In the genomic region with DNA sequence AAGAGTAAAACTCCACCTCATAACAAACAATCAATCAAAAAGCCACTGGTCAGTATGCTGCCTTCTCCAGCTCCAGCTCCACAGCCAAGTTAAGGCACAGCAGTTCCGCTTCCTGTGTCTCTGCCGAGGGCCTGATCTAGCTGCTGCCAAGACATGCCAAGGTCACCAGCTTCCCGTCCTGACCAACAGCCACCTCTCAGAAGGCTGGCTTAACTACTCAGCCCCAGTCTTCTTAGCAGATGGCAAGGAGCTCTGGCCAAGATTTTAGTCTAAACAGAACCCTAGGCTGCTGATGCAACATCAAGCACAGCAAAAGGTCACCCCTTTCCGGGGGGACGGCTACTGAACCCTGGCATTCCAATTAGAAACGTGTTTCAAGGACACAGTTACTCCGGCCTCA, we compare ENCODE assay signal across 16 cellular contexts. TPM values are rescaled to one million over a fixed set of nuclear protein-coding genes. Genes with fewer than 3 reads are reported as not detected.
A peak's percentile ranks its signal among the peaks of the same experiment; 100 is the strongest.
DNase-seq lines count a peak whose midpoint lies in the region; ATAC-seq and TF ChIP-seq lines count a peak whose summit lies in the region.
"Had no signal": no experiment of that assay in that cellular context is flagged by ENCODE, and none has a peak within 500 bp of the region (broad histone marks: within the 10 kb centered on the region; RNA-seq: fewer than 3 reads in every experiment).

No MANE protein-coding gene starts in this region.

- no peaks in the 10 kb centered on the region for H3K27me3 ChIP-seq in mesenchymal stem cell (ENCODE audit: control insufficient read depth in 1 of 2, insufficient read depth in 1 of 2, low read length in 2 of 2)
- H3K27me3 ChIP-seq: breast epithelium, tibial nerve had no signal

- no peak overlapping the region for H3K27ac ChIP-seq in mesenchymal stem cell (ENCODE audit: low read length, poor library complexity, severe bottlenecking)

- ATAC-seq in Right ventricle myocardium inferior: peak; percentile 48
- ATAC-seq in GM19452 (IDR thresholded peaks at IDR 0.05; ENCODE audit: unreplicated experiment): no peak

- H2BK15ac ChIP-seq in mesenchymal stem cell (ENCODE audit: low read depth, poor library complexity, severe bottlenecking): no peak overlapping the region

- H3K9ac ChIP-seq in mesenchymal stem cell (ENCODE audit: low read length): no peak overlapping the region

- H4K91ac ChIP-seq in mesenchymal stem cell (ENCODE audit: low read length): no peak overlapping the region

- no peak overlapping the region for H4K8ac ChIP-seq in mesenchymal stem cell (ENCODE audit: low read length)

- H3K23ac ChIP-seq in mesenchymal stem cell (ENCODE audit: low read length in 2 of 2): no peak overlapping the region

- DNase-seq in Right ventricle myocardium inferior (ENCODE audit: missing footprints) (no peak), cardiac septum (ENCODE audit: low spot score) (no peak), endothelial cell (ENCODE audit: low spot score) (no peak), mesenchymal stem cell (peak; percentile 57), DMS153 (lab: John Stamatoyannopoulos, UW) (no peak), nucleus accumbens (lab: John Stamatoyannopoulos, UW) (no peak), glomerular visceral epithelial cell (ENCODE audit: extremely low spot score) (no peak)
- DNase-seq: activated CD4-positive, CD25-positive, alpha-beta regulatory T cell treated with anti-CD3 and anti-CD28 coated beads, Interleukin-2, amount 50 U/mL, for 72 hours; activated T-cell treated with anti-CD3 and anti-CD28 coated beads, Interleukin-2, amount 50 U/mL, for 48 hours; Kasumi-1; naive B cell; NCI-H2029 treated with DMSO at 0.1 percent for 48 hours; small intestine had no signal

- H2AK5ac ChIP-seq in mesenchymal stem cell (ENCODE audit: low read length, severe bottlenecking): no peak overlapping the region

- no peak overlapping the region for H2BK120ac ChIP-seq in mesenchymal stem cell (ENCODE audit: low read depth, low read length)

- H3K36me3 Mint-ChIP-seq in endothelial cell (ENCODE audit: low read depth, unreplicated experiment): peaks cover 25% of the 10 kb centered on the region

- no peaks in the 10 kb centered on the region for H3K4me1 Mint-ChIP-seq in endothelial cell (ENCODE audit: unreplicated experiment)

- H3K9me3 Mint-ChIP-seq in endothelial cell (ENCODE audit: unreplicated experiment): no peaks in the 10 kb centered on the region
- H3K9me3 Mint-ChIP-seq: naive B cell had no signal

- H3K27ac Mint-ChIP-seq in endothelial cell (ENCODE audit: unreplicated experiment): no peak overlapping the region

- no peak overlapping the region for H3K14ac ChIP-seq in mesenchymal stem cell (ENCODE audit: low read length in 2 of 2)

- H3K79me1 ChIP-seq in mesenchymal stem cell (replicated peaks; ENCODE audit: low read length, poor library complexity, severe bottlenecking): peaks cover 29% of the 10 kb centered on the region

- H2BK5ac ChIP-seq in mesenchymal stem cell (ENCODE audit: low read depth, low read length, poor library complexity, severe bottlenecking): no peak overlapping the region

- H3K36me3 ChIP-seq in mesenchymal stem cell (ENCODE audit: control insufficient read depth in 1 of 2, insufficient read depth in 2 of 2, low read depth in 1 of 2, low read length in 2 of 2): peaks cover 38% of the 10 kb centered on the region in 2 experiments
- H3K36me3 ChIP-seq: breast epithelium had no signal

- TF ChIP-seq CTCF in endothelial cell (IDR thresholded peaks at IDR 0.05; ENCODE audit: unreplicated experiment): no peak

- no peaks in the 10 kb centered on the region for H3K4me1 ChIP-seq in mesenchymal stem cell (ENCODE audit: control insufficient read depth, insufficient read depth, low read depth, low read length)
- H3K4me1 ChIP-seq: breast epithelium had no signal

- H3K4me3 Mint-ChIP-seq in endothelial cell (ENCODE audit: unreplicated experiment): peak overlapping the region; percentile 21
- H3K4me3 Mint-ChIP-seq: naive B cell had no signal

- H3K9me3 ChIP-seq in mesenchymal stem cell (ENCODE audit: control insufficient read depth, low read length): no peaks in the 10 kb centered on the region
- H3K9me3 ChIP-seq: breast epithelium, tibial nerve had no signal

- H3K4me2 ChIP-seq in mesenchymal stem cell (ENCODE audit: low read length, poor library complexity, severe bottlenecking): no peak overlapping the region

- H2BK12ac ChIP-seq in mesenchymal stem cell (ENCODE audit: low read length in 2 of 2): no peak overlapping the region

- no peak overlapping the region for H3K4me3 ChIP-seq in mesenchymal stem cell (ENCODE audit: insufficient read depth in 1 of 2, low read depth in 1 of 2, low read length in 2 of 2)
- H3K4me3 ChIP-seq: breast epithelium, tibial nerve had no signal

- intact Hi-C loops in Right ventricle myocardium inferior (cut with DNase I) (loop anchor here (5.0 kb wide), 1 partner anchor 289 kb away; no protein-coding TSS in a partner anchor), cardiac septum (cut with DNase I) (no loop called here)

- no peak overlapping the region for H3K4ac ChIP-seq in mesenchymal stem cell (ENCODE audit: low read depth in 1 of 2, low read length in 2 of 2)

- WGBS in mesenchymal stem cell: 86% methylated on average over 6 of the region's 7 CpGs

- peaks cover 9% of the 10 kb centered on the region for H3K27me3 Mint-ChIP-seq in endothelial cell (ENCODE audit: unreplicated experiment)
- H3K27me3 Mint-ChIP-seq: naive B cell had no signal

- no peak overlapping the region for H3K18ac ChIP-seq in mesenchymal stem cell (ENCODE audit: low read depth in 1 of 2, low read length in 2 of 2)

- no peak overlapping the region for H2AFZ ChIP-seq in mesenchymal stem cell (ENCODE audit: low read depth, low read length)

RNA-seq across cellular contexts. Expression of gene MNT, which starts 17.7 kb away (rescaled TPM):
- total RNA-seq in Right ventricle myocardium inferior (10.9 TPM), cardiac septum (12.9 TPM), endothelial cell (ENCODE audit: unreplicated experiment) (16.2 TPM)
- 21.1 TPM for polyA plus RNA-seq in mesenchymal stem cell (2013, experiment 1 of 2)
- 19.7 TPM for polyA plus RNA-seq in mesenchymal stem cell (2013, experiment 2 of 2)
